Comparison of ENCODE assay signal across 9 cellular contexts in the genomic region with DNA sequence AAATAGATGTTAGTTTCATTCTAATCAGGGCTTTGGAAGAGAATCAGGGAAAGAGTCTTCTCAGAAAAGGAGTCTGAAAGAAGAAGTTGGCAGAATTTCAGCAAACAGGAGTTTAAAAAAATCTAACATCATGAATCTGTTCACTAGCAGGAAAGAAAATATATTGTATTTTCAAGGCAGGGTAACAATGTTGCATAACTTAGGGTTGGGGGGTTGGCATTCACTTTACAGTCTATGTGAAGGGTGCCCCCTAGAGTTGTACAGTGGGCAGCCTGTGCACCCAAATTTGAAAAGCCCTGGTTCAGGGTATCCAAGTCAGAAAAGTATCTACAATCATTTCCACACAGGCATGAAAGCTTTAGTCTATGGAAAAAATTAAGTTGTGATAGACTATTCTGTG.
A peak's percentile ranks its signal among the peaks of the same experiment; 100 is the strongest.
DNase-seq lines count a peak whose midpoint lies in the region; TF ChIP-seq lines count a peak whose summit lies in the region.
"Had no signal": no experiment of that assay in that cellular context is flagged by ENCODE, and none has a peak within 500 bp of the region (broad histone marks: within the 10 kb centered on the region; RNA-seq: fewer than 3 reads in every experiment).

No MANE protein-coding gene starts in this region.

- no peaks in the 10 kb centered on the region for H3K36me3 ChIP-seq in WERI-Rb-1

- H3K27me3 ChIP-seq in WERI-Rb-1 (ENCODE audit: insufficient read depth, low read depth, severe bottlenecking), result no peaks in the 10 kb centered on the region

- peak; percentile 49 for TF ChIP-seq CTCF in AG09309 (IDR thresholded peaks at IDR 0.05; ENCODE audit: control insufficient read depth, insufficient read depth, low read depth, low read length, missing control alignments)
- TF ChIP-seq CTCF in GM12872 (IDR thresholded peaks at IDR 0.05; ENCODE audit: insufficient read depth, low read depth, low read length), result peak; percentile 34
- TF ChIP-seq CTCF in WERI-Rb-1 (IDR thresholded peaks at IDR 0.05; ENCODE audit: low read depth, low read length), result peak; percentile 65; the same call in 1 of the 2 replicates

- H3K27ac ChIP-seq in WERI-Rb-1, result no peak overlapping the region

- H3K4me3 ChIP-seq in AG09309 (ENCODE audit: control insufficient read depth, low read depth, low read length) (no peak overlapping the region), WERI-Rb-1 (ENCODE audit: low read depth, low read length) (no peak overlapping the region)

- DNase-seq in AG09309 (ENCODE audit: low read depth) (no peak), WERI-Rb-1 (no peak), left kidney (ENCODE audit: low read depth, low spot score) (peak; percentile 47), NCI-H446 treated with DMSO at 0.1 percent for 48 hours (lab: John Stamatoyannopoulos, UW) (no peak), NCI-H774 (lab: John Stamatoyannopoulos, UW) (no peak), NCI-H187 (lab: John Stamatoyannopoulos, UW) (no peak), NOMO-1 treated with dmso at 0.1 percent for 144 hours (lab: John Stamatoyannopoulos, UW; ENCODE audit: unreplicated experiment) (no peak)
- DNase-seq: activated B cell treated with CpG ODN at 0.5 μM for 24 hours had no signal

- no peaks in the 10 kb centered on the region for H3K9me3 ChIP-seq in WERI-Rb-1 (ENCODE audit: severe bottlenecking)
